ENCODE assay signal across 19 cellular contexts in genomic region chr9:89879276-89879675, GRCh38.
DNase-seq lines count a peak whose midpoint lies in the region; ATAC-seq and TF ChIP-seq lines count a peak whose summit lies in the region.
"Had no signal": no experiment of that assay in that cellular context is flagged by ENCODE, and none has a peak within 500 bp of the region (broad histone marks: within the 10 kb centered on the region; RNA-seq: fewer than 3 reads in every experiment).

No MANE protein-coding gene starts in this region.

- 84% methylated on average over 6 of the region's 6 CpGs for WGBS in prostate gland

- DNase-seq in Right ventricle myocardium inferior (ENCODE audit: missing footprints) = no peak
- DNase-seq in left ventricle myocardium superior = no peak
- peak; percentile 3 for DNase-seq in glutamatergic neuron
- DNase-seq in prostate gland (ENCODE audit: low spot score) = no peak
- peak; percentile 37 for DNase-seq in ureter (ENCODE audit: low spot score)
- no peak for DNase-seq in effector CD8-positive, alpha-beta T cell (lab: John Stamatoyannopoulos, UW)
- no peak for DNase-seq in GDM1 (lab: John Stamatoyannopoulos, UW)
- DNase-seq in NCI-H526 treated with DMSO at 0.1 percent for 48 hours (lab: John Stamatoyannopoulos, UW) = no peak
- DNase-seq: IMR-90; NK-92 treated with Interleukin-12 subunit alpha and Interleukin-12 subunit beta, amount 100 ng/mL, for 24 hours; stimulated activated CD4-positive, alpha-beta T cell treated with anti-CD3 and anti-CD28 coated beads, Interleukin-4, amount 100 ng/mL, for 24 hours; T-helper 9 cell had no signal

- intact Hi-C loops in Right ventricle myocardium inferior (cut with DNase I) = loop anchor here (2.0 to 5.0 kb wide), 3 partner anchors 123 to 274 kb away; partner anchors contain the start of gene GADD45G
- intact Hi-C loops in left ventricle myocardium superior (cut with micrococcal nuclease) = no loop called here
- intact Hi-C loops in prostate gland (cut with DNase I) = loop anchor here (5.0 kb wide), 1 partner anchor 58 kb away; no protein-coding TSS in a partner anchor

- TF ChIP-seq CTCF in glutamatergic neuron (IDR thresholded peaks at IDR 0.05; ENCODE audit: partially characterized antibody, unreplicated experiment) (no peak), prostate gland (IDR thresholded peaks at IDR 0.05) (no peak)

- H3K36me3 ChIP-seq in prostate gland = no peaks in the 10 kb centered on the region
- H3K36me3 ChIP-seq: cardiac muscle cell had no signal

- H3K9me3 Mint-ChIP-seq in glutamatergic neuron (ENCODE audit: unreplicated experiment) = peaks cover 6% of the 10 kb centered on the region
- H3K9me3 Mint-ChIP-seq: CD4-positive, alpha-beta T cell had no signal

- no peak for TF ChIP-seq POLR2A in prostate gland (IDR thresholded peaks at IDR 0.05)

- peaks cover 19% of the 10 kb centered on the region for H3K4me1 Mint-ChIP-seq in glutamatergic neuron (ENCODE audit: low read depth, unreplicated experiment)

- H3K27me3 ChIP-seq in prostate gland (replicated peaks; ENCODE audit: insufficient read depth) = no peaks in the 10 kb centered on the region
- H3K27me3 ChIP-seq: cardiac muscle cell had no signal

- no peaks in the 10 kb centered on the region for H3K9me3 ChIP-seq in prostate gland

- ATAC-seq in Right ventricle myocardium inferior (peak; percentile 5), left ventricle myocardium superior (no peak)
- ATAC-seq: esophagus mucosa had no signal

- no peak overlapping the region for H3K27ac Mint-ChIP-seq in glutamatergic neuron (ENCODE audit: unreplicated experiment)
- H3K27ac Mint-ChIP-seq: CD4-positive, alpha-beta T cell had no signal

- no peaks in the 10 kb centered on the region for H3K27me3 Mint-ChIP-seq in glutamatergic neuron (ENCODE audit: unreplicated experiment)
- H3K27me3 Mint-ChIP-seq: CD4-positive, alpha-beta T cell had no signal

- peak overlapping the region; percentile 33 to 48 for H3K27ac ChIP-seq in prostate gland
- H3K27ac ChIP-seq: cardiac muscle cell, HL-60, parathyroid adenoma had no signal

- peaks cover 6% of the 10 kb centered on the region for H3K36me3 Mint-ChIP-seq in glutamatergic neuron (ENCODE audit: unreplicated experiment)

- H3K4me1 ChIP-seq in prostate gland (replicated peaks) = peaks cover 41% of the 10 kb centered on the region

- H3K4me3 ChIP-seq in prostate gland = no peak overlapping the region
- H3K4me3 ChIP-seq: cardiac muscle cell, lung, smooth muscle cell had no signal

- H3K4me3 Mint-ChIP-seq in glutamatergic neuron (ENCODE audit: unreplicated experiment) = no peak overlapping the region
- H3K4me3 Mint-ChIP-seq: CD4-positive, alpha-beta T cell had no signal

Comparison
In these comparisons a context has a peak if more than half of its experiments do, and no peak if none do; other contexts are left out.
1. DNase-seq: peak in glutamatergic neuron (single experiment) and ureter (single experiment); none in Right ventricle myocardium inferior (single experiment), left ventricle myocardium superior (single experiment), prostate gland (single experiment), effector CD8-positive, alpha-beta T cell (single experiment), GDM1 (single experiment) and NCI-H526 treated with DMSO at 0.1 percent for 48 hours (single experiment).